Comparison of ENCODE assay signal across 8 cellular contexts in the genomic region with DNA sequence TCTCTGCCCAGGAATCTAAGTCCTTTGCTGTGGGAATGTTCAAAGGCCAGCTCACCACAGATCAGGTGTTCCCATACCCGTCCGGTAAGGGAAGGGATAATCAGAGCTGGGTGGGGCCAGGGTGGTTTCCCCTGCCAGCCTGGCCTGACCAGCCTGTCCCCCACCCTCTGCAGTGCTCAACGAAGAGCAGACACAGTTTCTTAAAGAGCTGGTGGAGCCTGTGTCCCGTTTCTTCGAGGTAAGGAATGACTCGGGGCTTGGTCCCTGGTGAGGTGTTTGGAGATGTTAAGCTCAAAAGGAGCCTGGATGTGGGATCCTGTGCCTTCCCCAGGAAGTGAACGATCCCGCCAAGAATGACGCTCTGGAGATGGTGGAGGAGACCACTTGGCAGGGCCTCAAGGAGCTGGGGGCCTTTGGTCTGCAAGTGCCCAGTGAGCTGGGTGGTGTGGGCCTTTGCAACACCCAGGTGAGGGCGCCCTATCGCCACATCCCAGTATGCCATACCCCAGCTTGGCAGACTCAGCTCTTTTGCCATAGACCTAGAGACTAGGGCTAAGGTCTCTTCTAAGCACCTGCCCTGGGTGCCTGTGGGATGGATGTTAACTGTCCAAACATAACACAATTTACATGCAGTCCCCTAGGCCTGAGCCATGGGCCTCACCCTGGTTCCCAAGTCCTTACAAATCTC. TPM values are rescaled to one million over a fixed set of nuclear protein-coding genes. Genes with fewer than 3 reads are reported as not detected.
DNase-seq lines count a peak whose midpoint lies in the region; ATAC-seq, FAIRE-seq and TF ChIP-seq lines count a peak whose summit lies in the region.

No MANE protein-coding gene starts in this region.

- DNase-seq in DMS 273 treated with DMSO at 0.1 percent for 48 hours (lab: John Stamatoyannopoulos, UW) (peak; percentile 16), T-helper 17 cell (peak; percentile 28 to 53 (median 37)), brain microvascular endothelial cell (peak; percentile 49), keratinocyte (ENCODE audit: low read depth, low spot score) (no peak), HuH-7.5 (ENCODE audit: low spot score) (no peak)
- peak; percentile 45 for DNase-seq in stimulated activated CD4-positive, alpha-beta T cell treated with anti-CD3 and anti-CD28 coated beads, Interleukin-2, amount 100 ng/mL, for 4 hours (ENCODE audit: low read depth)

- FAIRE-seq in keratinocyte (lab: Jason Lieb, UNC), result peak; percentile 71

- H4K20me1 ChIP-seq in keratinocyte (ENCODE audit: control insufficient read depth, extremely low read depth, insufficient read depth, low read length), result peaks cover 5% of the 10 kb centered on the region

- H3K9me1 ChIP-seq in keratinocyte (ENCODE audit: control insufficient read depth, extremely low read depth, insufficient read depth, low read length), result no peaks in the 10 kb centered on the region

- H3K36me3 Mint-ChIP-seq in IgD-negative memory B cell, result no peaks in the 10 kb centered on the region
- peaks cover 3% of the 10 kb centered on the region for H3K36me3 Mint-ChIP-seq in T-helper 17 cell (ENCODE audit: low read depth)

- peaks cover 19% of the 10 kb centered on the region in 3 donors for H3K4me1 Mint-ChIP-seq in IgD-negative memory B cell
- peaks cover 36% of the 10 kb centered on the region for H3K4me1 Mint-ChIP-seq in T-helper 17 cell

- in situ Hi-C loops in brain microvascular endothelial cell (cut with HindIII; ENCODE audit: low pct_ligation_motif_present, low sequenced_read_pairs), result no loop called here

- H3K27ac Mint-ChIP-seq in IgD-negative memory B cell (peak overlapping the region; percentile 90 to 95 (median 91)), T-helper 17 cell (peak overlapping the region; percentile 91)

- H3K9me3 ChIP-seq in T-helper 17 cell (ENCODE audit: control insufficient read depth, low read length, poor library complexity, severe bottlenecking), result no peaks in the 10 kb centered on the region
- H3K9me3 ChIP-seq in keratinocyte (ENCODE audit: control insufficient read depth, low read depth, low read length), result no peaks in the 10 kb centered on the region

- H3K79me2 ChIP-seq in keratinocyte (ENCODE audit: control insufficient read depth, insufficient read depth, low read length), result peaks cover 14% of the 10 kb centered on the region

- dilution Hi-C loops in keratinocyte (cut with MboI; ENCODE audit: extremely low pct_ligation_motif_present, low sequenced_read_pairs), result no loop called here

- peaks cover 32% of the 10 kb centered on the region for H3K4me1 ChIP-seq in keratinocyte (ENCODE audit: control insufficient read depth, extremely low read depth, insufficient read depth, low read length)

- no peaks in the 10 kb centered on the region for H3K27me3 ChIP-seq in brain microvascular endothelial cell (replicated peaks)
- no peaks in the 10 kb centered on the region for H3K27me3 ChIP-seq in keratinocyte (ENCODE audit: control insufficient read depth, extremely low read depth, insufficient read depth, low read length)

- H3K9me3 Mint-ChIP-seq in IgD-negative memory B cell, result no peaks in the 10 kb centered on the region

- ATAC-seq in T-helper 17 cell (peak; percentile 66), HG03565 (IDR thresholded peaks at IDR 0.05; ENCODE audit: unreplicated experiment) (no peak)

- H3K4me3 ChIP-seq in brain microvascular endothelial cell (ENCODE audit: low read depth, low read length), result peak overlapping the region; percentile 78
- peak overlapping the region; percentile 55 to 74 (median 72) for H3K4me3 ChIP-seq in keratinocyte (ENCODE audit: control insufficient read depth in 2 of 3, extremely low read depth in 1 of 3, insufficient read depth in 2 of 3, low read depth in 1 of 3, low read length in 3 of 3)

- H3K36me3 ChIP-seq in brain microvascular endothelial cell (replicated peaks) (peaks cover 37% of the 10 kb centered on the region), keratinocyte (ENCODE audit: control insufficient read depth in 2 of 2, extremely low read depth in 1 of 2, insufficient read depth in 2 of 2, low read length in 2 of 2) (peaks cover 28 to 38% of the 10 kb centered on the region in 2 experiments)

- TF ChIP-seq CTCF in brain microvascular endothelial cell (IDR thresholded peaks at IDR 0.05; ENCODE audit: low read depth, low read length, missing control alignments) (peak; percentile 74), keratinocyte (optimal IDR thresholded peaks at IDR 0.05 in 1 of 3, IDR thresholded peaks at IDR 0.05 in 1 of 3, conservative IDR thresholded peaks at IDR 0.05 in 1 of 3; ENCODE audit: extremely low read depth in 1 of 3, insufficient read depth in 2 of 3, low read length in 3 of 3) (peak; percentile 72 to 81 (median 79))

- H3K27me3 Mint-ChIP-seq in IgD-negative memory B cell, result peaks cover 4% of the 10 kb centered on the region
- H3K27me3 Mint-ChIP-seq in T-helper 17 cell, result no peaks in the 10 kb centered on the region

- no peak overlapping the region for H2AFZ ChIP-seq in keratinocyte (ENCODE audit: control insufficient read depth, low read length)

- H3K4me3 Mint-ChIP-seq in IgD-negative memory B cell, result peak overlapping the region; percentile 93 to 98 (median 94)
- H3K4me3 Mint-ChIP-seq in T-helper 17 cell, result peak overlapping the region; percentile 96

- peak overlapping the region; percentile 87 for H3K9ac ChIP-seq in keratinocyte (ENCODE audit: control insufficient read depth, extremely low read depth, insufficient read depth, low read length)

- H3K4me2 ChIP-seq in keratinocyte (ENCODE audit: control insufficient read depth, extremely low read depth, insufficient read depth, low read depth, low read length), result peak overlapping the region; percentile 88

- H3K27ac ChIP-seq in brain microvascular endothelial cell (peak overlapping the region; percentile 89), keratinocyte (ENCODE audit: control insufficient read depth, insufficient read depth, low read length) (peak overlapping the region; percentile 92)

RNA-seq across cellular contexts. Expression of a gene that starts 1.0 kb away (rescaled TPM):
- polyA plus RNA-seq in IgD-negative memory B cell, result 88.6 TPM
- 100 to 1,000 TPM; 268 to 279 TPM for total RNA-seq in T-helper 17 cell
- polyA plus RNA-seq in keratinocyte, result 300 to 633 TPM (median 301 TPM) in 3 replicates
- 320 TPM for polyA plus RNA-seq in keratinocyte (2011; ENCODE audit: low read depth)
- 104 and 182 TPM in 2 replicates for polyA plus RNA-seq in keratinocyte (2011; cell fraction: cytosol; rRNA removed)
- 2,509 and 2,890 TPM in 2 replicates for polyA plus RNA-seq in keratinocyte (2011; cell fraction: nucleus; rRNA removed)
- polyA plus RNA-seq in keratinocyte (2012; ENCODE audit: low replicate concordance), result 288 and 791 TPM in 2 replicates
- polyA minus RNA-seq in keratinocyte, result 244 to 273 TPM (median 251 TPM) in 3 replicates
- 158 TPM for polyA minus RNA-seq in keratinocyte (2011; cell fraction: cytosol; rRNA and poly(A)+ RNA removed)
- polyA minus RNA-seq in keratinocyte (2011; cell fraction: nucleus; rRNA and poly(A)+ RNA removed), result 250 and 252 TPM in 2 replicates

RNA-seq across cellular contexts. Expression of a gene that starts 1.1 kb away (rescaled TPM):
- polyA plus RNA-seq in IgD-negative memory B cell, result 0.38 TPM
- 10 to 100 TPM in 1 of 2 donors, 1 to 10 TPM in 1; 9.8 to 16.1 TPM for total RNA-seq in T-helper 17 cell
- polyA plus RNA-seq in keratinocyte, result 4.5 to 7.2 TPM (median 5.5 TPM) in 3 replicates
- polyA plus RNA-seq in keratinocyte (2011; ENCODE audit: low read depth), result 2.0 TPM
- polyA plus RNA-seq in keratinocyte (2011; cell fraction: cytosol; rRNA removed), result 2.5 and 5.6 TPM in 2 replicates
- polyA plus RNA-seq in keratinocyte (2011; cell fraction: nucleus; rRNA removed), result 18.1 and 23.3 TPM in 2 replicates
- 3.8 and 7.9 TPM in 2 replicates for polyA plus RNA-seq in keratinocyte (2012; ENCODE audit: low replicate concordance)
- polyA minus RNA-seq in keratinocyte, result 4.7 to 19.3 TPM (median 5.7 TPM) in 3 replicates
- 9.2 TPM for polyA minus RNA-seq in keratinocyte (2011; cell fraction: cytosol; rRNA and poly(A)+ RNA removed)
- 4.5 and 7.7 TPM in 2 replicates for polyA minus RNA-seq in keratinocyte (2011; cell fraction: nucleus; rRNA and poly(A)+ RNA removed)

RNA-seq across cellular contexts. Expression of a gene that starts 13.6 kb away (rescaled TPM):
- 32.3 TPM for polyA plus RNA-seq in IgD-negative memory B cell
- 10 to 100 TPM; 37.0 to 46.9 TPM for total RNA-seq in T-helper 17 cell
- 3.7 to 6.3 TPM (median 4.7 TPM) in 3 replicates for polyA plus RNA-seq in keratinocyte
- polyA plus RNA-seq in keratinocyte (2011; ENCODE audit: low read depth), result 37.4 TPM
- polyA plus RNA-seq in keratinocyte (2011; cell fraction: cytosol; rRNA removed), result 2.5 and 4.6 TPM in 2 replicates
- 13.5 and 19.5 TPM in 2 replicates for polyA plus RNA-seq in keratinocyte (2011; cell fraction: nucleus; rRNA removed)
- polyA plus RNA-seq in keratinocyte (2012; ENCODE audit: low replicate concordance), result 18.0 and 25.1 TPM in 2 replicates
- 9.5 to 27.7 TPM (median 17.8 TPM) in 3 replicates for polyA minus RNA-seq in keratinocyte
- 8.4 TPM for polyA minus RNA-seq in keratinocyte (2011; cell fraction: cytosol; rRNA and poly(A)+ RNA removed)
- 11.5 and 17.1 TPM in 2 replicates for polyA minus RNA-seq in keratinocyte (2011; cell fraction: nucleus; rRNA and poly(A)+ RNA removed)

RNA-seq across cellular contexts. Expression of a gene that starts 18.5 kb away (rescaled TPM):
- polyA plus RNA-seq in IgD-negative memory B cell (38.2 TPM), keratinocyte (52.8 to 61.6 TPM (median 55.3 TPM) in 3 replicates)
- total RNA-seq in T-helper 17 cell, result 10 to 100 TPM; 19.2 to 23.2 TPM
- 43.8 TPM for polyA plus RNA-seq in keratinocyte (2011; ENCODE audit: low read depth)
- 50.2 and 55.4 TPM in 2 replicates for polyA plus RNA-seq in keratinocyte (2011; cell fraction: cytosol; rRNA removed)
- polyA plus RNA-seq in keratinocyte (2011; cell fraction: nucleus; rRNA removed), result 75.4 and 76.5 TPM in 2 replicates
- polyA plus RNA-seq in keratinocyte (2012; ENCODE audit: low replicate concordance), result 45.3 and 50.3 TPM in 2 replicates
- polyA minus RNA-seq in keratinocyte, result 41.1 to 77.5 TPM (median 49.7 TPM) in 3 replicates
- polyA minus RNA-seq in keratinocyte (2011; cell fraction: cytosol; rRNA and poly(A)+ RNA removed), result 36.1 TPM
- polyA minus RNA-seq in keratinocyte (2011; cell fraction: nucleus; rRNA and poly(A)+ RNA removed), result 41.4 and 42.0 TPM in 2 replicates

RNA-seq across cellular contexts. Expression of a gene that starts 21.5 kb away (rescaled TPM):
- polyA plus RNA-seq in IgD-negative memory B cell (1,138 TPM), keratinocyte (271 to 416 TPM (median 391 TPM) in 3 replicates)
- total RNA-seq in T-helper 17 cell, result 100 to 1,000 TPM; 212 to 247 TPM
- polyA plus RNA-seq in keratinocyte (2011; ENCODE audit: low read depth), result 120 TPM
- 578 and 682 TPM in 2 replicates for polyA plus RNA-seq in keratinocyte (2011; cell fraction: cytosol; rRNA removed)
- 185 and 186 TPM in 2 replicates for polyA plus RNA-seq in keratinocyte (2011; cell fraction: nucleus; rRNA removed)
- 266 and 545 TPM in 2 replicates for polyA plus RNA-seq in keratinocyte (2012; ENCODE audit: low replicate concordance)
- 235 to 333 TPM (median 240 TPM) in 3 replicates for polyA minus RNA-seq in keratinocyte
- polyA minus RNA-seq in keratinocyte (2011; cell fraction: cytosol; rRNA and poly(A)+ RNA removed), result 161 TPM
- polyA minus RNA-seq in keratinocyte (2011; cell fraction: nucleus; rRNA and poly(A)+ RNA removed), result 27.8 and 46.5 TPM in 2 replicates

Comparison
In these comparisons a context has a peak if more than half of its experiments do, and no peak if none do; other contexts are left out.
1. DNase-seq: peak in DMS 273 treated with DMSO at 0.1 percent for 48 hours (single experiment), T-helper 17 cell (3 of 3), brain microvascular endothelial cell (single experiment) and stimulated activated CD4-positive, alpha-beta T cell treated with anti-CD3 and anti-CD28 coated beads, Interleukin-2, amount 100 ng/mL, for 4 hours (single experiment); none in keratinocyte (single experiment) and HuH-7.5 (single experiment).